ENCODE assay signal across 12 cellular contexts in the genomic region with DNA sequence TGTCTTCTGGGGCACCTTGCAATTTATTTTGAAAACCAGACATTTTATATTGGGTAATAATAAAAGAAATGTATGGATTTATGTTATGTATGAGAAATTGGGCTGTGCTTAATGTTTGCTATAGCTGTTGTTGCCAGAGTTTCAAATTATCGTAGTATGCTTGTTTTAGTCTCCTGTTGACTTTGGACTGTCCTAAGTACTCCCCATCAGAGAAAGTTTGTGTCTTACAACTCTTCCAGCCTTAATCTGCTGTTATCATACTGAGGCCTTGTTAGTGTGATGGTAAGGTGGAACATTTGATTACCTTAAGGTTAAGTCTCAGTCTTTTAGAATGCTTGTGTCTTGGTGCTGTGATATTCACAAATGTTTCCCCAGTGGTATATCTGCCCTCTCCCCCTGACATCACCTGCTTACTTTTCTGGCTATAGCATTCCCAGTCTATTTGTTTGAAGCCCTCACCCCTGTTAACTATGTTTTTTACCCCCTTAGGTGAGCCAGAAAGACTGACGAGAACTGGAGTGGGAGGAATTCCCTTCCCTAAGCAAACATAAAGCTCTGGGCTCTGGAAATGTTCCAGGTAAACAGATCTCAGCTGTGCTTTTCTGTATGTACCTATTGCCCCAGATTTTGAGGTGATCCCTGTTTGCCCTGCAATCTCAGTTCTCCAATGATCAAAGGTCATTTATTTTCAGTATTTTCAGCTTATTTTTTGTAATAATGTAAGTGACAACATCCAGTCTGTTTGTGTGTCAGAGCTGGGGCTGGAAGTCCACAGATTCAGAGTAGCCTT.
"Had no signal": no experiment of that assay in that cellular context is flagged by ENCODE, and none has a peak within 500 bp of the region (broad histone marks: within the 10 kb centered on the region; RNA-seq: fewer than 3 reads in every experiment).

No MANE protein-coding gene starts in this region.

- DNase-seq: activated CD4-positive, alpha-beta T cell treated with anti-CD3 and anti-CD28 coated beads for 1 hour; activated CD4-positive, alpha-beta T cell treated with anti-CD3 and anti-CD28 coated beads, Interleukin-2, amount 50 U/mL, for 4 hours; activated naive CD4-positive, alpha-beta T cell treated with Interleukin-2 at 50 U/mL for 16 hours; dorsolateral prefrontal cortex; endodermal cell; mammary epithelial cell; ovary had no signal

- H3K27ac ChIP-seq: dorsolateral prefrontal cortex, ovary, suprapubic skin had no signal

- H3K4me3 Mint-ChIP-seq: activated T-helper 17 cell treated with anti-CD3 and anti-CD28 coated beads, Interleukin-2, amount 50 U/mL, for 72 hours; endodermal cell; neural crest cell; stimulated activated naive CD8-positive, alpha-beta T cell treated with anti-CD3 and anti-CD28 coated beads, Interleukin-15, Interleukin-2, amounts not matched to agents 100 ng/mL and 50 ng/mL, for 24 hours; type B pancreatic cell had no signal

- H3K27ac Mint-ChIP-seq: activated T-helper 17 cell treated with anti-CD3 and anti-CD28 coated beads, Interleukin-2, amount 50 U/mL, for 72 hours; endodermal cell; stimulated activated naive CD8-positive, alpha-beta T cell treated with anti-CD3 and anti-CD28 coated beads, Interleukin-15, Interleukin-2, amounts not matched to agents 100 ng/mL and 50 ng/mL, for 24 hours; type B pancreatic cell had no signal

- H3K27me3 Mint-ChIP-seq: activated T-helper 17 cell treated with anti-CD3 and anti-CD28 coated beads, Interleukin-2, amount 50 U/mL, for 72 hours; type B pancreatic cell had no signal

- H3K4me1 Mint-ChIP-seq: activated T-helper 17 cell treated with anti-CD3 and anti-CD28 coated beads, Interleukin-2, amount 50 U/mL, for 72 hours had no signal

- H3K4me3 ChIP-seq: dorsolateral prefrontal cortex, ovary, suprapubic skin had no signal
